18 cellular contexts compared by ENCODE assay signal in the genomic region with DNA sequence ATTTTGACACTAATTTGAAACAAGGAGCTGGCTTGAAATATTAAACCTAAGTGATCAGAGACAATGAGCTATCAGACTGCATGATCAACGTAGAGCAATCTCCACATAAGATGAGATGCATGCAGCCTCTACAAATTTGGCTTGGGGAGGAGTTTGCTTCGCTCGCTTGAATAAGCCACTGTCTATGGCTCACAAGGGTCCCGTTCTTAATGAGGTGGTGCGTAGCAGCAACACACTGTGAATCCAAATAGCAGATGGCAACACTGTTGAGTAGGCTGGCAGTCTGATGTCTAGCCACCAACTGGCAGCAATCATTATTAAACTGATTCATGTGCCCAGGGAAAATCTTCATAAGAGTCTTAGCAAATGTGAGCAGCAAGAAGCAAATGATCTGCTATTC.
A peak's percentile ranks its signal among the peaks of the same experiment; 100 is the strongest.
DNase-seq lines count a peak whose midpoint lies in the region; ATAC-seq and TF ChIP-seq lines count a peak whose summit lies in the region.
"Had no signal": no experiment of that assay in that cellular context is flagged by ENCODE, and none has a peak within 500 bp of the region (broad histone marks: within the 10 kb centered on the region; RNA-seq: fewer than 3 reads in every experiment).

No MANE protein-coding gene starts in this region.

- H3K9me3 ChIP-seq in GM23248 (ENCODE audit: low read depth), result no peaks in the 10 kb centered on the region
- H3K9me3 ChIP-seq: HAP-1, SJCRH30 had no signal

- H3K9ac ChIP-seq in GM23248, result no peak overlapping the region

- WGBS in GM23248 (ENCODE audit: low coverage in 1 of 2, low lambda C conversion rate in 2 of 2, missing lambda C conversion rate in 2 of 2), 2 experiments, result 83 to 85% methylated on average over 5 of the region's 5 CpGs

- no peak overlapping the region for H2AFZ ChIP-seq in GM23248

- H4K20me1 ChIP-seq in GM23248 (ENCODE audit: insufficient read depth), result no peaks in the 10 kb centered on the region

- H3K4me1 ChIP-seq in GM23248 (ENCODE audit: insufficient read depth), result no peaks in the 10 kb centered on the region
- H3K4me1 ChIP-seq: HAP-1, SJCRH30 had no signal

- in situ Hi-C loops in G401 (cut with HindIII; ENCODE audit: low sequenced_read_pairs) (no loop called here), GM23248 (cut with MboI) (no loop called here)

- H3K4me3 ChIP-seq in GM23248, result no peak overlapping the region
- H3K4me3 ChIP-seq: HAP-1, SJCRH30 had no signal

- no peak overlapping the region for H3K27ac ChIP-seq in GM23248
- H3K27ac ChIP-seq: SJCRH30 had no signal

- H3K36me3 ChIP-seq in GM23248 (ENCODE audit: low read depth), result peaks cover 3% of the 10 kb centered on the region; the same call in 1 of the 2 replicates
- H3K36me3 ChIP-seq: HAP-1, SJCRH30 had no signal

- no peaks in the 10 kb centered on the region for H3K27me3 ChIP-seq in GM23248 (replicated peaks; ENCODE audit: insufficient read depth)
- H3K27me3 ChIP-seq: SJCRH30 had no signal

- H3K9me2 ChIP-seq in GM23248 (ENCODE audit: insufficient read depth), result 0 out of 2 replicates have a peak, but pooled peaks cover 1% of the 10 kb centered on the region

- ATAC-seq in omental fat pad (ENCODE audit: low FRiP score), result no peak
- no peak for ATAC-seq in HG03469 (IDR thresholded peaks at IDR 0.05; ENCODE audit: unreplicated experiment)

- no peak for TF ChIP-seq CTCF in omental fat pad (IDR thresholded peaks at IDR 0.05)

- no peaks in the 10 kb centered on the region for H3F3A ChIP-seq in GM23248 (ENCODE audit: insufficient read depth)

- DNase-seq in G401 (ENCODE audit: low spot score), result peak; percentile 12
- peak; percentile 91 to 97 for DNase-seq in NCI-H524 (lab: John Stamatoyannopoulos, UW)
- DNase-seq in globus pallidus (ENCODE audit: low spot score), result peak; percentile 59
- no peak for DNase-seq in GM23248
- no peak for DNase-seq in HCEC 1CT
- no peak for DNase-seq in omental fat pad (ENCODE audit: low spot score)
- DNase-seq: CD4-positive, CD25-positive, alpha-beta regulatory T cell; DMS153; GDM1; MV-4-11; NCI-H1105 treated with DMSO at 0.1 percent for 48 hours; NCI-H187; NCI-H2227 treated with DMSO at 0.1 percent for 48 hours; NCI-H526; OCI-M1; SJCRH30 had no signal

- H3K79me2 ChIP-seq in GM23248 (ENCODE audit: insufficient read depth), result no peaks in the 10 kb centered on the region

- no peak overlapping the region for H3K4me2 ChIP-seq in GM23248 (ENCODE audit: unreplicated experiment)

Comparison
In these comparisons a context has a peak if more than half of its experiments do, and no peak if none do; other contexts are left out.
1. DNase-seq: peak in G401 (single experiment), NCI-H524 (2 of 2) and globus pallidus (single experiment); none in GM23248 (single experiment), HCEC 1CT (single experiment) and omental fat pad (single experiment).